27 cellular contexts compared by ENCODE assay signal in genomic region chr14:32708134-32708533, GRCh38.
DNase-seq lines count a peak whose midpoint lies in the region; ATAC-seq and TF ChIP-seq lines count a peak whose summit lies in the region.
"Had no signal": no experiment of that assay in that cellular context is flagged by ENCODE, and none has a peak within 500 bp of the region (broad histone marks: within the 10 kb centered on the region; RNA-seq: fewer than 3 reads in every experiment).

No MANE protein-coding gene starts in this region.

- H3K4me3 ChIP-seq in right cardiac atrium (ENCODE audit: low read length) (no peak overlapping the region), dorsolateral prefrontal cortex (peak overlapping the region in 2 of 59 donors; percentile 3 to 5), muscle layer of colon (ENCODE audit: low read depth in 1 of 2, low read length in 2 of 2) (no peak overlapping the region), tibial artery (no peak overlapping the region), smooth muscle cell (no peak overlapping the region), osteoblast (ENCODE audit: insufficient read depth, low read length) (no peak overlapping the region)
- H3K4me3 ChIP-seq: BLaER1 treated with 17β-estradiol and CSF1 and Interleukin-3, amounts not matched to agents 10 nM and 100 nM; body of pancreas; lower lobe of right lung; stomach had no signal

- no peaks in the 10 kb centered on the region for H4K20me1 ChIP-seq in smooth muscle cell (ENCODE audit: low read depth)
- no peaks in the 10 kb centered on the region for H4K20me1 ChIP-seq in osteoblast (ENCODE audit: insufficient read depth, low read length)
- H4K20me1 ChIP-seq: BLaER1 treated with 17β-estradiol and CSF1 and Interleukin-3, amounts not matched to agents 10 nM and 100 nM had no signal

- H3K4me1 ChIP-seq in right cardiac atrium (ENCODE audit: control insufficient read depth, insufficient read depth, low read length) (peaks cover 3% of the 10 kb centered on the region), muscle layer of colon (ENCODE audit: insufficient read depth, low read length) (peaks cover 50% of the 10 kb centered on the region), tibial artery (peaks cover 4 to 66% (median 24%) of the 10 kb centered on the region in 4 donors), smooth muscle cell (ENCODE audit: low read depth) (peaks cover 5% of the 10 kb centered on the region), osteoblast (ENCODE audit: insufficient read depth, low read length) (peaks cover 11% of the 10 kb centered on the region)

- H2AFZ ChIP-seq in smooth muscle cell (ENCODE audit: low read depth) (no peak overlapping the region), osteoblast (ENCODE audit: low read length) (no peak overlapping the region)

- ATAC-seq in Right ventricle myocardium superior (ENCODE audit: poor library complexity) = peak; percentile 16
- no peak for ATAC-seq in right cardiac atrium
- ATAC-seq: body of pancreas, lower lobe of right lung, natural killer cell, PC-3 had no signal

- no peak for DNase-seq in Right ventricle myocardium superior
- no peak for DNase-seq in right cardiac atrium
- no peak for DNase-seq in dorsolateral prefrontal cortex
- no peak for DNase-seq in tibial artery
- no peak for DNase-seq in smooth muscle cell (lab: John Stamatoyannopoulos, UW; ENCODE audit: unreplicated experiment)
- no peak for DNase-seq in NCI-H2227 (lab: John Stamatoyannopoulos, UW; ENCODE audit: unreplicated experiment)
- DNase-seq in osteoblast (ENCODE audit: insufficient read length, low spot score, missing footprints) = no peak
- DNase-seq: activated CD4-positive, alpha-beta memory T cell treated with anti-CD3 and anti-CD28 coated beads, Interleukin-2, amount 10 ng/mL, durations not matched to agents 7 days and 5 days; activated CD4-positive, alpha-beta T cell treated with anti-CD3 and anti-CD28 coated beads for 1 hour; activated CD8-positive, alpha-beta memory T cell treated with anti-CD3 and anti-CD28 coated beads, Interleukin-2, amount 50 U/mL, for 48 hours; activated naive CD4-positive, alpha-beta T cell treated with anti-CD3 and anti-CD28 coated beads for 36 hours; body of pancreas; GOT3; lower lobe of right lung; natural killer cell; NCI-H1092 treated with DMSO at 0.1 percent for 48 hours; NCI-H1694 treated with DMSO at 0.1 percent for 48 hours; NCI-H2171 treated with DMSO at 0.1 percent for 48 hours; NCI-H510A treated with DMSO at 0.1 percent for 48 hours; nucleus accumbens; PC-3; SHP77; stimulated activated CD4-positive, alpha-beta T cell treated with anti-CD3 and anti-CD28 coated beads, Interleukin-1b, Interleukin-23, amount 100 ng/mL, for 48 hours; stomach had no signal

- H3K9me3 ChIP-seq in right cardiac atrium (ENCODE audit: control insufficient read depth, low read length) = no peaks in the 10 kb centered on the region
- H3K9me3 ChIP-seq in muscle layer of colon (ENCODE audit: low read length) = no peaks in the 10 kb centered on the region
- H3K9me3 ChIP-seq in tibial artery = no peaks in the 10 kb centered on the region
- H3K9me3 ChIP-seq in smooth muscle cell (replicated peaks; ENCODE audit: low read depth) = no peaks in the 10 kb centered on the region
- no peaks in the 10 kb centered on the region for H3K9me3 ChIP-seq in osteoblast (ENCODE audit: low read depth, low read length)
- H3K9me3 ChIP-seq: BLaER1 treated with 17β-estradiol and CSF1 and Interleukin-3, amounts not matched to agents 10 nM and 100 nM; body of pancreas; lower lobe of right lung; stomach had no signal

- H3K27me3 ChIP-seq in right cardiac atrium (ENCODE audit: control insufficient read depth, insufficient read depth) (no peaks in the 10 kb centered on the region), dorsolateral prefrontal cortex (no peaks in the 10 kb centered on the region), muscle layer of colon (ENCODE audit: control insufficient read depth in 1 of 2, insufficient read depth in 2 of 2, low read length in 2 of 2) (no peaks in the 10 kb centered on the region), tibial artery (no peaks in the 10 kb centered on the region), smooth muscle cell (ENCODE audit: low read depth) (no peaks in the 10 kb centered on the region), osteoblast (ENCODE audit: insufficient read depth, low read length) (no peaks in the 10 kb centered on the region)
- H3K27me3 ChIP-seq: BLaER1 treated with 17β-estradiol and CSF1 and Interleukin-3, amounts not matched to agents 10 nM and 100 nM; body of pancreas; stomach had no signal

- WGBS in right cardiac atrium = 54% methylated on average over 4 of the region's 4 CpGs
- WGBS in smooth muscle cell (ENCODE audit: low lambda C conversion rate) = 94% methylated on average over 4 of the region's 4 CpGs

- TF ChIP-seq CTCF in dorsolateral prefrontal cortex (IDR thresholded peaks at IDR 0.05 in 54 of 56, conservative IDR thresholded peaks at IDR 0.05 in 2 of 56; ENCODE audit: low read depth in 1 of 56, partially characterized antibody in 56 of 56) = no peak
- no peak for TF ChIP-seq CTCF in tibial artery (IDR thresholded peaks at IDR 0.05)
- TF ChIP-seq CTCF in smooth muscle cell (IDR thresholded peaks at IDR 0.05; ENCODE audit: borderline replicate concordance, insufficient read depth, poor library complexity, severe bottlenecking) = no peak
- no peak for TF ChIP-seq CTCF in osteoblast (IDR thresholded peaks at IDR 0.05; ENCODE audit: extremely low read depth, low read depth, low read length)

- intact Hi-C loops in Right ventricle myocardium superior (cut with DNase I) (loop anchor here (10.0 kb wide), 1 partner anchor 133 kb away; no protein-coding TSS in a partner anchor), right cardiac atrium (cut with DNase I) (no loop called here), dorsolateral prefrontal cortex (cut with DNase I) (loop anchor here (5.0 to 10.0 kb wide), 2 partner anchors 53 to 114 kb away; no protein-coding TSS in a partner anchor), tibial artery (cut with DNase I; ENCODE audit: low total_unique reads) (no loop called here)

- no peaks in the 10 kb centered on the region for H3F3A ChIP-seq in smooth muscle cell (ENCODE audit: low read depth)

- H3K36me3 ChIP-seq in muscle layer of colon (ENCODE audit: insufficient read depth, low read length) (no peaks in the 10 kb centered on the region), tibial artery (no peaks in the 10 kb centered on the region), smooth muscle cell (ENCODE audit: low read depth) (no peaks in the 10 kb centered on the region), osteoblast (ENCODE audit: insufficient read depth, low read length) (no peaks in the 10 kb centered on the region)
- H3K36me3 ChIP-seq: BLaER1 treated with 17β-estradiol and CSF1 and Interleukin-3, amounts not matched to agents 10 nM and 100 nM; lower lobe of right lung; stomach had no signal

- H3K79me2 ChIP-seq in smooth muscle cell (ENCODE audit: low read depth) = no peaks in the 10 kb centered on the region
- H3K79me2 ChIP-seq in osteoblast (ENCODE audit: insufficient read depth, low read length) = no peaks in the 10 kb centered on the region

- no peak overlapping the region for H3K9ac ChIP-seq in muscle layer of colon (ENCODE audit: low read length)
- no peak overlapping the region for H3K9ac ChIP-seq in smooth muscle cell (ENCODE audit: low read depth)
- H3K9ac ChIP-seq: BLaER1 treated with 17β-estradiol and CSF1 and Interleukin-3, amounts not matched to agents 10 nM and 100 nM had no signal

- H3K27ac ChIP-seq in right cardiac atrium (ENCODE audit: low read length) (no peak overlapping the region), dorsolateral prefrontal cortex (peak overlapping the region in 56 of 59 donors; percentile 5 to 91 (median 81)), muscle layer of colon (ENCODE audit: low read depth, low read length) (peak overlapping the region; percentile 4), tibial artery (peak overlapping the region; percentile 73 to 75), smooth muscle cell (ENCODE audit: low read depth) (no peak overlapping the region), osteoblast (ENCODE audit: low read depth, low read length) (no peak overlapping the region)
- H3K27ac ChIP-seq: 22Rv1; BLaER1 treated with 17β-estradiol and CSF1 and Interleukin-3, amounts not matched to agents 10 nM and 100 nM; body of pancreas; lower lobe of right lung had no signal

- H3K4me2 ChIP-seq in smooth muscle cell (no peak overlapping the region), osteoblast (ENCODE audit: insufficient read depth, low read length) (no peak overlapping the region)

Comparison
In these comparisons a context has a peak if more than half of its experiments do, and no peak if none do; other contexts are left out.
1. intact Hi-C loops: an anchor here in Right ventricle myocardium superior (10.0 kb wide) and dorsolateral prefrontal cortex (5.0 to 10.0 kb wide); none called in right cardiac atrium and tibial artery.
2. H3K27ac ChIP-seq: peak in dorsolateral prefrontal cortex (56 of 59), muscle layer of colon (single experiment) and tibial artery (2 of 2); none in right cardiac atrium (single experiment), smooth muscle cell (single experiment) and osteoblast (single experiment).